1 cellular context compared by ENCODE assay signal in the genomic region with DNA sequence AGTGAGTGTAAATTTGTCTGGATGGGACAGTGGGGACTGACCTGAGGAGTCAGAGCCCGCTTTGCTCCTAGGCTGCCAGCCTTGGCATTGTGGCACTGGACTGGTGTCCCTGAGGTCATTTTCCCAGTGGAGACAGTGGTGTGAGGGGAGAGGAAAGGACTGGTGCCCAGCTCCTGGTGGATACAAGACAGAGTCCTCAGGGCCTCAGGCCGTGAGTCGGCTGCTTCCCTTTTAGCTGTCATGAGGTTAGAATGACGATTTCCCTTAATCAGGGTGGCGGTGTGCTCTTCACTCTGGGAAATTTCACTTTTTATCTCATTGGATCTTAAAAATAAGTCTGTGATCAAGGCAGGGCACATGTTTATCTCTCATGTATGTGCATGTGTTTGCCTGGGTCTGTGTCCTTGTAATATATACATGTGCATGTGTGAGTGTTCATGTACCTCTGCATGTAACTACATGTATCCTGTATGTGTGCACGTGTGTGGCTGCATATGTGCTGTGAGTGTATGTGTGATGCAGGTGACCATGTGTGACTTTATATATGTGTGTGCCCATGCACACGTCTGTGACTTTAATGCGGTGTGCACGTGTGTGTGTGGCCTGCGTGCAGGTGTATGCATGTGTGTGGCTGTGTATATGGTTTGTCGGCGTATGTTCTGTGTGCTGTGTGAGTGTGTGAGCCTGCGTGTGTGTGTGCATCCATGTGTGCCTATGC.
TF ChIP-seq lines count a peak whose summit lies in the region.

No MANE protein-coding gene starts in this region.

TF ChIP-seq in IMR-90, 13 proteins besides CTCF, POLR2A, EP300 and RAD21:
- no peak for TF ChIP-seq RCOR1 (IDR thresholded peaks at IDR 0.05; ENCODE audit: insufficient replicate concordance, low read length)
- no peak for TF ChIP-seq CHD1 (IDR thresholded peaks at IDR 0.05; ENCODE audit: low read depth, low read length)
TF ChIP-seq in IMR-90: peak in this region for 0.
